10 cellular contexts compared by ENCODE assay signal in genomic region chr1:92411511-92411910, GRCh38.
DNase-seq lines count a peak whose midpoint lies in the region; ATAC-seq and TF ChIP-seq lines count a peak whose summit lies in the region.
"Had no signal": no experiment of that assay in that cellular context is flagged by ENCODE, and none has a peak within 500 bp of the region (broad histone marks: within the 10 kb centered on the region; RNA-seq: fewer than 3 reads in every experiment).

No MANE protein-coding gene starts in this region.

- H3K4me3 ChIP-seq in sigmoid colon, result no peak overlapping the region

- peak overlapping the region; percentile 19 for H3K27ac Mint-ChIP-seq in T-helper 17 cell
- H3K27ac Mint-ChIP-seq: B cell had no signal

- TF ChIP-seq CTCF in foreskin keratinocyte (conservative IDR thresholded peaks at IDR 0.05) (no peak), sigmoid colon (IDR thresholded peaks at IDR 0.05) (no peak)

- intact Hi-C loops in sigmoid colon (cut with DNase I), result no loop called here

- TF ChIP-seq POLR2A in sigmoid colon (IDR thresholded peaks at IDR 0.05), result no peak

- H3K27me3 Mint-ChIP-seq in T-helper 17 cell, result peaks cover 7% of the 10 kb centered on the region
- H3K27me3 Mint-ChIP-seq: B cell had no signal

- H3K4me3 Mint-ChIP-seq in T-helper 17 cell, result peak overlapping the region; percentile 74
- H3K4me3 Mint-ChIP-seq: B cell had no signal

- H3K4me1 Mint-ChIP-seq in T-helper 17 cell, result peaks cover 27% of the 10 kb centered on the region
- H3K4me1 Mint-ChIP-seq: B cell had no signal

- H3K27me3 ChIP-seq in foreskin keratinocyte (no peaks in the 10 kb centered on the region), sigmoid colon (no peaks in the 10 kb centered on the region)

- H3K27ac ChIP-seq in foreskin keratinocyte, result no peak overlapping the region
- H3K27ac ChIP-seq in sigmoid colon, result no peak overlapping the region

- ATAC-seq in T-helper 17 cell (no peak), foreskin keratinocyte (peak; percentile 88), HG03354 (IDR thresholded peaks at IDR 0.05; ENCODE audit: poor library complexity, severe bottlenecking, unreplicated experiment) (no peak), HG02571 (IDR thresholded peaks at IDR 0.05; ENCODE audit: unreplicated experiment) (no peak)

- H3K9me3 ChIP-seq in T-helper 17 cell (ENCODE audit: control insufficient read depth, low read length, poor library complexity, severe bottlenecking), result no peaks in the 10 kb centered on the region
- no peaks in the 10 kb centered on the region for H3K9me3 ChIP-seq in sigmoid colon

- DNase-seq in NCI-H2107 treated with DMSO at 0.1 percent for 48 hours (lab: John Stamatoyannopoulos, UW; ENCODE audit: unreplicated experiment) (peak; percentile 20), NCI-H2107 (lab: John Stamatoyannopoulos, UW) (no peak), H4 (ENCODE audit: low spot score) (peak; percentile 10), T-helper 17 cell (no peak), foreskin keratinocyte (peak in 1 of 2 donors; percentile 51), sigmoid colon (no peak)
- DNase-seq: NCI-H748 treated with DMSO at 0.1 percent for 48 hours had no signal

- H3K36me3 Mint-ChIP-seq in T-helper 17 cell (ENCODE audit: low read depth), result peaks cover 2% of the 10 kb centered on the region

- H3K4me1 ChIP-seq in foreskin keratinocyte (no peaks in the 10 kb centered on the region), sigmoid colon (no peaks in the 10 kb centered on the region)

- no peak for TF ChIP-seq EP300 in sigmoid colon (IDR thresholded peaks at IDR 0.05)

- H3K36me3 ChIP-seq in sigmoid colon, result no peaks in the 10 kb centered on the region

- 17 to 56% methylated on average over 1 of the region's 1 CpG for WGBS in sigmoid colon, 2 donors

Comparison
In these comparisons a context has a peak if more than half of its experiments do, and no peak if none do; other contexts are left out.
1. DNase-seq: peak in NCI-H2107 treated with DMSO at 0.1 percent for 48 hours (single experiment) and H4 (single experiment); none in NCI-H2107 (single experiment), T-helper 17 cell (0 of 3) and sigmoid colon (single experiment).